ENCODE assay signal across 8 cellular contexts in genomic region chr5:14153932-14154646, GRCh38. TPM values are rescaled to one million over a fixed set of nuclear protein-coding genes. Genes with fewer than 3 reads are reported as not detected.
DNase-seq lines count a peak whose midpoint lies in the region; ATAC-seq and TF ChIP-seq lines count a peak whose summit lies in the region.

No MANE protein-coding gene starts in this region.

- H3K9me3 ChIP-seq in Karpas-422 (ENCODE audit: low read length) (no peaks in the 10 kb centered on the region), endodermal cell (ENCODE audit: control insufficient read depth, low read length) (no peaks in the 10 kb centered on the region), mucosa of stomach (ENCODE audit: control insufficient read depth, low read length) (no peaks in the 10 kb centered on the region)

- H3K4me2 ChIP-seq in Karpas-422 (ENCODE audit: low read depth, low read length, poor library complexity, severe bottlenecking), result peak overlapping the region; percentile 54

- H4K20me1 ChIP-seq in Karpas-422 (ENCODE audit: insufficient read depth, low read depth, low read length), result no peaks in the 10 kb centered on the region

- TF ChIP-seq CTCF in endodermal cell (conservative IDR thresholded peaks at IDR 0.05), result no peak

- no peaks in the 10 kb centered on the region for H3K79me2 ChIP-seq in Karpas-422 (ENCODE audit: low read length)

- no peak overlapping the region for H2AFZ ChIP-seq in Karpas-422 (ENCODE audit: low read length)

- H3K4me1 ChIP-seq in Karpas-422 (ENCODE audit: low read length) (peaks cover 21% of the 10 kb centered on the region), endodermal cell (ENCODE audit: control insufficient read depth, insufficient read depth, low read length) (peaks cover 14% of the 10 kb centered on the region), mucosa of stomach (ENCODE audit: control insufficient read depth, insufficient read depth, low read length) (peaks cover 36% of the 10 kb centered on the region)

- H3K9ac ChIP-seq in Karpas-422 (ENCODE audit: low read length) (no peak overlapping the region), endodermal cell (ENCODE audit: extremely low read depth, low read length, poor library complexity, severe bottlenecking) (no peak overlapping the region), mucosa of stomach (ENCODE audit: low read length) (peak overlapping the region; percentile 10)

- WGBS in endodermal cell (ENCODE audit: insufficient coverage in 1 of 2, insufficient read length in 1 of 2), 2 experiments, result 48 to 54% methylated on average over 4 to 12 of the region's 12 CpGs

- ATAC-seq in GM19463 (IDR thresholded peaks at IDR 0.05; ENCODE audit: unreplicated experiment), result peak; percentile 33
- ATAC-seq in activated T-helper 17 cell treated with anti-CD3 and anti-CD28 coated beads, Interleukin-2, amount 50 U/mL, for 72 hours (replicated peaks), result no peak

- H3K27ac ChIP-seq in Karpas-422 (ENCODE audit: low read length) (no peak overlapping the region), endodermal cell (ENCODE audit: low read depth, low read length) (peak overlapping the region; percentile 38)

- DNase-seq in Karpas-422, result no peak
- DNase-seq in endodermal cell, result peak; percentile 79
- DNase-seq in activated CD4-positive, alpha-beta T cell treated with anti-CD3 and anti-CD28 coated beads, Interleukin-2, amount 50 U/mL, for 4 hours, result no peak
- no peak for DNase-seq in NCI-H345 (lab: John Stamatoyannopoulos, UW)
- no peak for DNase-seq in NCI-H748 treated with DMSO at 0.1 percent for 48 hours (lab: John Stamatoyannopoulos, UW)

- no peaks in the 10 kb centered on the region for H3K27me3 Mint-ChIP-seq in endodermal cell (ENCODE audit: insufficient read depth)
- peaks cover 20% of the 10 kb centered on the region for H3K27me3 Mint-ChIP-seq in activated T-helper 17 cell treated with anti-CD3 and anti-CD28 coated beads, Interleukin-2, amount 50 U/mL, for 72 hours

- peak overlapping the region; percentile 64 for H3K27ac Mint-ChIP-seq in endodermal cell
- H3K27ac Mint-ChIP-seq in activated T-helper 17 cell treated with anti-CD3 and anti-CD28 coated beads, Interleukin-2, amount 50 U/mL, for 72 hours, result no peak overlapping the region

- no peaks in the 10 kb centered on the region for H3K9me2 ChIP-seq in Karpas-422 (replicated peaks; ENCODE audit: insufficient read depth, low read length)

- no peaks in the 10 kb centered on the region for H3K9me3 Mint-ChIP-seq in endodermal cell
- H3K9me3 Mint-ChIP-seq in activated T-helper 17 cell treated with anti-CD3 and anti-CD28 coated beads, Interleukin-2, amount 50 U/mL, for 72 hours, result no peaks in the 10 kb centered on the region

- H3K4me3 ChIP-seq in Karpas-422 (ENCODE audit: low read length) (no peak overlapping the region), endodermal cell (ENCODE audit: low read length) (peak overlapping the region; percentile 47), mucosa of stomach (ENCODE audit: low read length) (no peak overlapping the region)

- H3K36me3 Mint-ChIP-seq in endodermal cell (ENCODE audit: low read depth), result no peaks in the 10 kb centered on the region
- no peaks in the 10 kb centered on the region for H3K36me3 Mint-ChIP-seq in activated T-helper 17 cell treated with anti-CD3 and anti-CD28 coated beads, Interleukin-2, amount 50 U/mL, for 72 hours (ENCODE audit: low read depth)

- H3K4me3 Mint-ChIP-seq in endodermal cell, result no peak overlapping the region
- H3K4me3 Mint-ChIP-seq in activated T-helper 17 cell treated with anti-CD3 and anti-CD28 coated beads, Interleukin-2, amount 50 U/mL, for 72 hours, result no peak overlapping the region

- no peaks in the 10 kb centered on the region; the same call in 1 of the 2 replicates for H3K27me3 ChIP-seq in Karpas-422 (ENCODE audit: low read length)
- H3K27me3 ChIP-seq in endodermal cell (ENCODE audit: control insufficient read depth, insufficient read depth, low read length, poor library complexity, severe bottlenecking), result no peaks in the 10 kb centered on the region
- H3K27me3 ChIP-seq in mucosa of stomach (ENCODE audit: control insufficient read depth, insufficient read depth, low read length), result no peaks in the 10 kb centered on the region

- H3K36me3 ChIP-seq in Karpas-422 (ENCODE audit: insufficient read depth, low read length), result no peaks in the 10 kb centered on the region
- H3K36me3 ChIP-seq in endodermal cell (ENCODE audit: control insufficient read depth, insufficient read depth, low read length), result no peaks in the 10 kb centered on the region
- H3K36me3 ChIP-seq in mucosa of stomach (ENCODE audit: control insufficient read depth, insufficient read depth, low read length), result no peaks in the 10 kb centered on the region

- peaks cover 32% of the 10 kb centered on the region for H3K4me1 Mint-ChIP-seq in endodermal cell
- no peaks in the 10 kb centered on the region for H3K4me1 Mint-ChIP-seq in activated T-helper 17 cell treated with anti-CD3 and anti-CD28 coated beads, Interleukin-2, amount 50 U/mL, for 72 hours

RNA-seq across cellular contexts. Expression of gene TRIO, which starts 10.9 kb away (rescaled TPM):
- total RNA-seq in Karpas-422 (2014; rRNA removed; shearing (Covaris generic); ENCODE audit: low replicate concordance), result 0.04 and 0.25 TPM in 2 replicates
- total RNA-seq in endodermal cell, result 100 to 1,000 TPM in 1 of 2 donors, 10 to 100 TPM in 1; 88.3 to 109 TPM
- 56.6 TPM for polyA plus RNA-seq in endodermal cell (2013, experiment 1 of 2)
- 54.0 TPM for polyA plus RNA-seq in endodermal cell (2013, experiment 2 of 2)
- total RNA-seq in activated T-helper 17 cell treated with anti-CD3 and anti-CD28 coated beads, Interleukin-2, amount 50 U/mL, for 72 hours, result 10 to 100 TPM; 13.6 to 21.5 TPM

Comparison
In these comparisons a context has a peak if more than half of its experiments do, and no peak if none do; other contexts are left out.
1. RNA of gene TRIO, which starts 10.9 kb away (total RNA-seq): 88.3 to 109 TPM in endodermal cell and 13.6 to 21.5 TPM in activated T-helper 17 cell treated with anti-CD3 and anti-CD28 coated beads, Interleukin-2, amount 50 U/mL, for 72 hours; 0.04 to 0.25 TPM in Karpas-422; every median in the first group is over 10 times any median in the second.